Comparison of ENCODE assay signal across 8 cellular contexts in the genomic region with DNA sequence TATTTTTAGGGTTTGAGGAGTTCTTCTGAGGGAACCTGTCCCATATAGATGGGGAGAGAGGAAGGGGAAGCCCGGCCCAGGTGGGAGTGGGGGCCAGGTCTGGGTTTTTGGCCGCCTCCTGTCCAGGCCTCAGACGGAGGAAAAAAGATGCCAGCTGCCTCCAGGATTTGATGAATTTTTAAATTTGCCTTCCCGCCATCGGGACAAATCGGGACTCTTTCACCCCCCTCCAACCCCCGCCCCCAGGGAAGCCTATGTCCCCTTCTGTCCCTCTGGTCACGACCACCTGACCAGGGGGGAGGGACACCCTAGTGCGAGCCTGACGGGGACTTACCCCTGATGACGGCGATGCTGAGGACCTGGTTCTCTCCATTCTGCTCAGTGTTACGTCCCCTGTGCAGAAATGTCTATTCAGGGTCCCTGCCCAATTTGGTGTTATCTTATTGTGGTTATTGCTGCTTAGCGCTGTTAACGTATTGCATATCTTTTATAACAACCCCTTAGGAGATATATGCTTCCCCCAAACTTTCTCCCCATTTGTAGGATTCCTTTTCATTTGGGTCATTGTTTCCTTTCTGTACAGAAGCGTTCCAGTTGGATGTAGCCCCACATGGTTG.
DNase-seq lines count a peak whose midpoint lies in the region; ATAC-seq and TF ChIP-seq lines count a peak whose summit lies in the region.

No MANE protein-coding gene starts in this region.

- peak; percentile 28 for ATAC-seq in activated CD8-positive, alpha-beta memory T cell treated with anti-CD3 and anti-CD28 coated beads, Interleukin-2, amount 10 ng/mL, durations not matched to agents 7 days and 5 days
- ATAC-seq in HG03442 (IDR thresholded peaks at IDR 0.05; ENCODE audit: unreplicated experiment) (peak; percentile 18), HG03378 (IDR thresholded peaks at IDR 0.05; ENCODE audit: unreplicated experiment) (no peak), GM18505 (IDR thresholded peaks at IDR 0.05; ENCODE audit: unreplicated experiment) (no peak)
- peak; percentile 42 for ATAC-seq in activated CD8-positive, alpha-beta T cell treated with anti-CD3 and anti-CD28 coated beads, Interleukin-2, amount 10 ng/mL, durations not matched to agents 7 days and 5 days

- H3K36me3 ChIP-seq in cardiac muscle cell (peaks cover under 1% of the 10 kb centered on the region), parathyroid adenoma (ENCODE audit: control insufficient read depth, insufficient read depth, low read length) (no peaks in the 10 kb centered on the region)

- TF ChIP-seq CTCF in cardiac muscle cell (IDR thresholded peaks at IDR 0.05; ENCODE audit: low read depth, low read length) = no peak
- no peak for TF ChIP-seq CTCF in parathyroid adenoma (IDR thresholded peaks at IDR 0.05)

- H3K27ac ChIP-seq in cardiac muscle cell (no peak overlapping the region), parathyroid adenoma (no peak overlapping the region)

- CTCF ChIA-PET in activated CD8-positive, alpha-beta memory T cell treated with anti-CD3 and anti-CD28 coated beads, Interleukin-2, amount 10 ng/mL, durations not matched to agents 7 days and 5 days (lab: Charles Lee) = interaction anchor here (0.7 to 2.0 kb wide), 12 partner anchors 11 to 882 kb away, joined by 3 to 12 read pairs (median 4); no protein-coding TSS in a partner anchor
- CTCF ChIA-PET in activated CD8-positive, alpha-beta T cell treated with anti-CD3 and anti-CD28 coated beads, Interleukin-2, amount 10 ng/mL, durations not matched to agents 7 days and 5 days (lab: Charles Lee) = interaction anchor here (0.7 to 2.0 kb wide), 15 partner anchors 10 to 1085 kb away, joined by 3 to 9 read pairs (median 4); no protein-coding TSS in a partner anchor

- H3K4me2 ChIP-seq in parathyroid adenoma (ENCODE audit: low read length) = peak overlapping the region; percentile 76

- H3K27me3 ChIP-seq in cardiac muscle cell = no peaks in the 10 kb centered on the region
- H3K27me3 ChIP-seq in parathyroid adenoma (ENCODE audit: control insufficient read depth, insufficient read depth, low read length) = no peaks in the 10 kb centered on the region

- H2AFZ ChIP-seq in parathyroid adenoma = peak overlapping the region; percentile 85

- H3K79me2 ChIP-seq in parathyroid adenoma = peaks cover 12% of the 10 kb centered on the region

- peak; percentile 56 for DNase-seq in activated CD8-positive, alpha-beta memory T cell treated with anti-CD3 and anti-CD28 coated beads, Interleukin-2, amount 10 ng/mL, durations not matched to agents 7 days and 5 days
- no peak for DNase-seq in activated CD8-positive, alpha-beta memory T cell treated with anti-CD3 and anti-CD28 coated beads for 24 hours
- DNase-seq in activated CD8-positive, alpha-beta T cell treated with anti-CD3 and anti-CD28 coated beads, Interleukin-2, amount 10 ng/mL, durations not matched to agents 7 days and 5 days = peak; percentile 44
- DNase-seq in cardiac muscle cell (ENCODE audit: low read depth in 1 of 2, low spot score in 1 of 2) = peak; percentile 24 to 35

- no peak overlapping the region for H3K9ac ChIP-seq in parathyroid adenoma

- POLR2A ChIA-PET in activated CD8-positive, alpha-beta T cell treated with anti-CD3 and anti-CD28 coated beads, Interleukin-2, amount 10 ng/mL, durations not matched to agents 7 days and 5 days (lab: Charles Lee) = interaction anchor here (0.7 to 1.0 kb wide), 2 partner anchors 42 to 116 kb away, joined by 3 to 4 read pairs; partner anchors contain the start of gene GRK3

- H3K4me3 Mint-ChIP-seq in activated CD8-positive, alpha-beta memory T cell treated with anti-CD3 and anti-CD28 coated beads, Interleukin-2, amount 10 ng/mL, durations not matched to agents 7 days and 5 days = peak overlapping the region; percentile 83
- peak overlapping the region; percentile 91 for H3K4me3 Mint-ChIP-seq in activated CD8-positive, alpha-beta T cell treated with anti-CD3 and anti-CD28 coated beads, Interleukin-2, amount 10 ng/mL, durations not matched to agents 7 days and 5 days

- no peaks in the 10 kb centered on the region for H3K9me3 Mint-ChIP-seq in activated CD8-positive, alpha-beta memory T cell treated with anti-CD3 and anti-CD28 coated beads, Interleukin-2, amount 10 ng/mL, durations not matched to agents 7 days and 5 days (ENCODE audit: low read depth)
- H3K9me3 Mint-ChIP-seq in activated CD8-positive, alpha-beta T cell treated with anti-CD3 and anti-CD28 coated beads, Interleukin-2, amount 10 ng/mL, durations not matched to agents 7 days and 5 days (ENCODE audit: insufficient read depth) = no peaks in the 10 kb centered on the region

- H3K4me3 ChIP-seq in cardiac muscle cell = peak overlapping the region; percentile 88
- H3K4me3 ChIP-seq in parathyroid adenoma (ENCODE audit: low read depth, low read length) = peak overlapping the region; percentile 94

- H3K36me3 Mint-ChIP-seq in activated CD8-positive, alpha-beta memory T cell treated with anti-CD3 and anti-CD28 coated beads, Interleukin-2, amount 10 ng/mL, durations not matched to agents 7 days and 5 days = peaks cover 18% of the 10 kb centered on the region
- peaks cover 27% of the 10 kb centered on the region for H3K36me3 Mint-ChIP-seq in activated CD8-positive, alpha-beta T cell treated with anti-CD3 and anti-CD28 coated beads, Interleukin-2, amount 10 ng/mL, durations not matched to agents 7 days and 5 days (ENCODE audit: low read depth)

- H3K4me1 ChIP-seq in cardiac muscle cell (ENCODE audit: low read depth) (peaks cover 20% of the 10 kb centered on the region), parathyroid adenoma (no peaks in the 10 kb centered on the region)

- peaks cover 46% of the 10 kb centered on the region for H3K4me1 Mint-ChIP-seq in activated CD8-positive, alpha-beta memory T cell treated with anti-CD3 and anti-CD28 coated beads, Interleukin-2, amount 10 ng/mL, durations not matched to agents 7 days and 5 days
- peaks cover 44% of the 10 kb centered on the region for H3K4me1 Mint-ChIP-seq in activated CD8-positive, alpha-beta T cell treated with anti-CD3 and anti-CD28 coated beads, Interleukin-2, amount 10 ng/mL, durations not matched to agents 7 days and 5 days (ENCODE audit: low read depth)

- TF ChIP-seq POLR2A in GM18505 (IDR thresholded peaks at IDR 0.05; ENCODE audit: borderline replicate concordance, extremely low read depth, insufficient read depth, insufficient read length) = no peak

- peak overlapping the region; percentile 89 for H3K27ac Mint-ChIP-seq in activated CD8-positive, alpha-beta memory T cell treated with anti-CD3 and anti-CD28 coated beads, Interleukin-2, amount 10 ng/mL, durations not matched to agents 7 days and 5 days
- peak overlapping the region; percentile 91 for H3K27ac Mint-ChIP-seq in activated CD8-positive, alpha-beta T cell treated with anti-CD3 and anti-CD28 coated beads, Interleukin-2, amount 10 ng/mL, durations not matched to agents 7 days and 5 days

- H3K27me3 Mint-ChIP-seq in activated CD8-positive, alpha-beta memory T cell treated with anti-CD3 and anti-CD28 coated beads, Interleukin-2, amount 10 ng/mL, durations not matched to agents 7 days and 5 days = no peaks in the 10 kb centered on the region
- no peaks in the 10 kb centered on the region for H3K27me3 Mint-ChIP-seq in activated CD8-positive, alpha-beta T cell treated with anti-CD3 and anti-CD28 coated beads, Interleukin-2, amount 10 ng/mL, durations not matched to agents 7 days and 5 days (ENCODE audit: low read depth)

- H3K9me3 ChIP-seq in cardiac muscle cell (ENCODE audit: low read depth) (no peaks in the 10 kb centered on the region), parathyroid adenoma (ENCODE audit: control insufficient read depth, low read length) (no peaks in the 10 kb centered on the region)

Comparison
In these comparisons a context has a peak if more than half of its experiments do, and no peak if none do; other contexts are left out.
1. ATAC-seq: peak in activated CD8-positive, alpha-beta memory T cell treated with anti-CD3 and anti-CD28 coated beads, Interleukin-2, amount 10 ng/mL, durations not matched to agents 7 days and 5 days (single experiment), HG03442 (single experiment) and activated CD8-positive, alpha-beta T cell treated with anti-CD3 and anti-CD28 coated beads, Interleukin-2, amount 10 ng/mL, durations not matched to agents 7 days and 5 days (single experiment); none in HG03378 (single experiment) and GM18505 (single experiment).